Comparison of ENCODE assay signal across 26 cellular contexts in the genomic region with DNA sequence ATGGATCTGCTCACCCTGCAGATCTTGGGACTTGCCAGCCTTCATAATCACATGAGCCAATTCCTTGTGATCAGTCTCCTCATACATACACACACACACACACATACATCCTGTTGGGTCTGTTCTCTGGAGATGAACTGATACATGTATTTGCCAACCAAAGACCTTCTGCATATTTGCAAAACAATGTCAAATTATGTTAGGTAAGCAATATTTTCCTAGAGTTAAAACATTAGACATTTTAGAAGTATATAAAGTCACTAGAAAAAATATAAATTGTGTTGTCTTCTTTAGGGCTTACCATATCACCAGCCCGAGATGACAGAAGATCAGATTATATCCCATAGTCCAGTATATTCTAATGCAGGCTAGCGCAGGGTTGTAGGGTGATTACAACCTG.
"Had no signal": no experiment of that assay in that cellular context is flagged by ENCODE, and none has a peak within 500 bp of the region (broad histone marks: within the 10 kb centered on the region; RNA-seq: fewer than 3 reads in every experiment).

No MANE protein-coding gene starts in this region.

- H3K4me1 ChIP-seq: colonic mucosa, gastrocnemius medialis, left lung had no signal

- FAIRE-seq: endometrium, islet of Langerhans, keratinocyte had no signal

- H3K4me3 ChIP-seq: colonic mucosa, esophagus squamous epithelium, gastrocnemius medialis, heart right ventricle, left lung, lower lobe of right lung had no signal

- H3K9me3 Mint-ChIP-seq: dendritic cell treated with granulocyte-macrophage colony-stimulating factor and Interleukin-4, amounts not matched to agents 40 ng/mL and 50 ng/mL, for 4 days; effector memory CD8-positive, alpha-beta T cell; endodermal cell; mesothelial cell of epicardium had no signal

- H3K9me3 ChIP-seq: colonic mucosa, esophagus squamous epithelium, gastrocnemius medialis, heart right ventricle, left lung, lower lobe of right lung had no signal

- H3K4me1 Mint-ChIP-seq: endodermal cell, mesothelial cell of epicardium had no signal

- H3K36me3 Mint-ChIP-seq: mesothelial cell of epicardium had no signal

- DNase-seq: colonic mucosa; cortex of kidney; effector CD8-positive, alpha-beta T cell; effector memory CD8-positive, alpha-beta T cell; endodermal cell; erythroblast; esophagus squamous epithelium; foreskin fibroblast; foreskin melanocyte; gastrocnemius medialis; glutamatergic neuron; head of caudate nucleus; heart right ventricle; hippocampal formation; left cardiac atrium; left lung; left ventricle myocardium superior; lower lobe of right lung; mesenchymal stem cell had no signal

- ATAC-seq: effector memory CD8-positive, alpha-beta T cell; esophagus mucosa; gastrocnemius medialis; heart right ventricle; left cardiac atrium; left lung; left ventricle myocardium superior; lower lobe of right lung had no signal

- H3K36me3 ChIP-seq: colonic mucosa, esophagus squamous epithelium, gastrocnemius medialis, heart right ventricle, left lung, lower lobe of right lung had no signal

- H3K27ac Mint-ChIP-seq: dendritic cell treated with granulocyte-macrophage colony-stimulating factor and Interleukin-4, amounts not matched to agents 40 ng/mL and 50 ng/mL, for 4 days; effector memory CD8-positive, alpha-beta T cell; endodermal cell; mesothelial cell of epicardium had no signal

- H3K4me3 Mint-ChIP-seq: dendritic cell treated with granulocyte-macrophage colony-stimulating factor and Interleukin-4, amounts not matched to agents 40 ng/mL and 50 ng/mL, for 4 days; effector memory CD8-positive, alpha-beta T cell; endodermal cell; mesothelial cell of epicardium had no signal

- H3K27ac ChIP-seq: colonic mucosa, epithelial cell of prostate, esophagus squamous epithelium, gastrocnemius medialis, heart right ventricle, left lung, lower lobe of right lung had no signal
